Comparison of ENCODE assay signal across 17 cellular contexts in genomic region chr19:19523177-19523576, GRCh38. TPM values are rescaled to one million over a fixed set of nuclear protein-coding genes. Genes with fewer than 3 reads are reported as not detected.
A peak's percentile ranks its signal among the peaks of the same experiment; 100 is the strongest.
DNase-seq lines count a peak whose midpoint lies in the region; ATAC-seq and TF ChIP-seq lines count a peak whose summit lies in the region.
"Had no signal": no experiment of that assay in that cellular context is flagged by ENCODE, and none has a peak within 500 bp of the region (broad histone marks: within the 10 kb centered on the region; RNA-seq: fewer than 3 reads in every experiment).

No MANE protein-coding gene starts in this region.

- TF ChIP-seq CTCF in OCI-LY7 (conservative IDR thresholded peaks at IDR 0.05; ENCODE audit: low read length) (no peak), glutamatergic neuron (IDR thresholded peaks at IDR 0.05; ENCODE audit: partially characterized antibody, unreplicated experiment) (no peak)

- DNase-seq in activated naive CD8-positive, alpha-beta T cell treated with anti-CD3 and anti-CD28 coated beads for 36 hours: no peak
- DNase-seq in activated naive CD8-positive, alpha-beta T cell treated with anti-CD3 and anti-CD28 coated beads, Interleukin-2, amount 50 U/mL, for 24 hours: no peak
- DNase-seq in Karpas-422 (no peak), OCI-LY7 (ENCODE audit: low spot score) (no peak), glutamatergic neuron (no peak), NCI-H2171 treated with DMSO at 0.1 percent for 48 hours (lab: John Stamatoyannopoulos, UW) (no peak), SIG-M5 (lab: John Stamatoyannopoulos, UW) (no peak)
- DNase-seq: 8988T; C1 segment of cervical spinal cord; Caco-2; CD4-positive, CD25-positive, alpha-beta regulatory T cell; GDM1; GM23248; HCEC 1CT; HFFc6 had no signal

- BruUV-seq in OCI-LY7 (replicated peaks; lab: Mats Ljungman, UMichigan): no TSS peak

- H3K9me3 ChIP-seq in Karpas-422 (ENCODE audit: low read length) (no peaks in the 10 kb centered on the region), OCI-LY7 (ENCODE audit: low read length) (no peaks in the 10 kb centered on the region)
- H3K9me3 ChIP-seq: Caco-2 had no signal

- POLR2A ChIA-PET in OCI-LY7 (lab: Charles Lee): interaction anchor here (1.2 kb wide), 1 partner anchor 11 kb away, joined by 4 read pairs; no protein-coding TSS in a partner anchor

- H3K27ac Mint-ChIP-seq in activated naive CD8-positive, alpha-beta T cell treated with anti-CD3 and anti-CD28 coated beads for 36 hours: peak overlapping the region; percentile 38
- no peak overlapping the region for H3K27ac Mint-ChIP-seq in activated naive CD8-positive, alpha-beta T cell treated with anti-CD3 and anti-CD28 coated beads, Interleukin-2, amount 50 U/mL, for 24 hours
- peak overlapping the region; percentile 28 for H3K27ac Mint-ChIP-seq in glutamatergic neuron (ENCODE audit: unreplicated experiment)
- H3K27ac Mint-ChIP-seq: HFFc6 had no signal

- H3K9me2 ChIP-seq in Karpas-422 (replicated peaks; ENCODE audit: insufficient read depth, low read length): no peaks in the 10 kb centered on the region
- no peaks in the 10 kb centered on the region for H3K9me2 ChIP-seq in OCI-LY7 (ENCODE audit: insufficient read depth, low read length)

- H4K20me1 ChIP-seq in Karpas-422 (ENCODE audit: insufficient read depth, low read depth, low read length) (peaks cover 20% of the 10 kb centered on the region; the same call in 1 of the 2 replicates), OCI-LY7 (ENCODE audit: insufficient read depth, low read length) (no peaks in the 10 kb centered on the region)

- H3K27me3 ChIP-seq in Karpas-422 (ENCODE audit: low read length): no peaks in the 10 kb centered on the region

- H3K27ac ChIP-seq in Karpas-422 (ENCODE audit: low read length) (peak overlapping the region; percentile 87), OCI-LY7 (ENCODE audit: low read depth, low read length, poor library complexity, severe bottlenecking) (peak overlapping the region; percentile 74)
- H3K27ac ChIP-seq: GM23248 had no signal

- no peaks in the 10 kb centered on the region for H3K27me3 Mint-ChIP-seq in activated naive CD8-positive, alpha-beta T cell treated with anti-CD3 and anti-CD28 coated beads for 36 hours
- H3K27me3 Mint-ChIP-seq in activated naive CD8-positive, alpha-beta T cell treated with anti-CD3 and anti-CD28 coated beads, Interleukin-2, amount 50 U/mL, for 24 hours: no peaks in the 10 kb centered on the region
- H3K27me3 Mint-ChIP-seq in glutamatergic neuron (ENCODE audit: unreplicated experiment): peaks cover 7% of the 10 kb centered on the region
- H3K27me3 Mint-ChIP-seq: CD4-positive, CD25-positive, alpha-beta regulatory T cell had no signal

- CTCF ChIA-PET in OCI-LY7 (lab: Charles Lee; ENCODE audit: unreplicated experiment): no interaction called here

- H3K4me1 ChIP-seq in Karpas-422 (ENCODE audit: low read length): peaks cover 48% of the 10 kb centered on the region
- H3K4me1 ChIP-seq in OCI-LY7 (ENCODE audit: insufficient read depth, low read length, poor library complexity, severe bottlenecking): peaks cover 69% of the 10 kb centered on the region
- H3K4me1 ChIP-seq: Caco-2 had no signal

- peaks cover 80% of the 10 kb centered on the region for H3K79me2 ChIP-seq in Karpas-422 (ENCODE audit: low read length)
- H3K79me2 ChIP-seq in OCI-LY7 (ENCODE audit: insufficient read depth, low read depth, low read length): peaks cover 76% of the 10 kb centered on the region

- no peak overlapping the region for H3K4me3 Mint-ChIP-seq in activated naive CD8-positive, alpha-beta T cell treated with anti-CD3 and anti-CD28 coated beads for 36 hours
- no peak overlapping the region for H3K4me3 Mint-ChIP-seq in activated naive CD8-positive, alpha-beta T cell treated with anti-CD3 and anti-CD28 coated beads, Interleukin-2, amount 50 U/mL, for 24 hours
- no peak overlapping the region for H3K4me3 Mint-ChIP-seq in glutamatergic neuron (ENCODE audit: unreplicated experiment)
- H3K4me3 Mint-ChIP-seq: HFFc6 had no signal

- H3K36me3 Mint-ChIP-seq in activated naive CD8-positive, alpha-beta T cell treated with anti-CD3 and anti-CD28 coated beads for 36 hours: peaks cover 22% of the 10 kb centered on the region
- peaks cover 25% of the 10 kb centered on the region for H3K36me3 Mint-ChIP-seq in activated naive CD8-positive, alpha-beta T cell treated with anti-CD3 and anti-CD28 coated beads, Interleukin-2, amount 50 U/mL, for 24 hours (ENCODE audit: low read depth)
- H3K36me3 Mint-ChIP-seq in glutamatergic neuron (ENCODE audit: unreplicated experiment): no peaks in the 10 kb centered on the region

- H3K9ac ChIP-seq in Karpas-422 (ENCODE audit: low read length): peak overlapping the region; percentile 47; the same call in 1 of the 2 replicates
- H3K9ac ChIP-seq: GM23248 had no signal

- H2AFZ ChIP-seq in Karpas-422 (ENCODE audit: low read length) (no peak overlapping the region), OCI-LY7 (ENCODE audit: low read length) (no peak overlapping the region)
- H2AFZ ChIP-seq: GM23248 had no signal

- peaks cover 27% of the 10 kb centered on the region for H3K4me1 Mint-ChIP-seq in activated naive CD8-positive, alpha-beta T cell treated with anti-CD3 and anti-CD28 coated beads for 36 hours
- H3K4me1 Mint-ChIP-seq in activated naive CD8-positive, alpha-beta T cell treated with anti-CD3 and anti-CD28 coated beads, Interleukin-2, amount 50 U/mL, for 24 hours: peaks cover 28% of the 10 kb centered on the region
- H3K4me1 Mint-ChIP-seq in glutamatergic neuron (ENCODE audit: low read depth, unreplicated experiment): peaks cover 10% of the 10 kb centered on the region

- intact Hi-C loops in OCI-LY7 (cut with micrococcal nuclease; ENCODE audit: unreplicated experiment): no loop called here

- no peaks in the 10 kb centered on the region for H3K9me3 Mint-ChIP-seq in activated naive CD8-positive, alpha-beta T cell treated with anti-CD3 and anti-CD28 coated beads for 36 hours
- H3K9me3 Mint-ChIP-seq in activated naive CD8-positive, alpha-beta T cell treated with anti-CD3 and anti-CD28 coated beads, Interleukin-2, amount 50 U/mL, for 24 hours: no peaks in the 10 kb centered on the region
- peaks cover 3% of the 10 kb centered on the region for H3K9me3 Mint-ChIP-seq in glutamatergic neuron (ENCODE audit: unreplicated experiment)
- H3K9me3 Mint-ChIP-seq: CD4-positive, CD25-positive, alpha-beta regulatory T cell; HFFc6 had no signal

- peak overlapping the region; percentile 59; the same call in 1 of the 2 replicates for H3K4me3 ChIP-seq in Karpas-422 (ENCODE audit: low read length)
- peak overlapping the region; percentile 65 for H3K4me3 ChIP-seq in OCI-LY7 (ENCODE audit: low read depth, low read length, poor library complexity, severe bottlenecking)
- H3K4me3 ChIP-seq: GM23248 had no signal

- H3K36me3 ChIP-seq in Karpas-422 (ENCODE audit: insufficient read depth, low read length) (peaks cover 16% of the 10 kb centered on the region; the same call in 1 of the 2 replicates), OCI-LY7 (ENCODE audit: insufficient read depth, low read length) (peaks cover 61% of the 10 kb centered on the region)

- peak overlapping the region; percentile 80 for H3K4me2 ChIP-seq in Karpas-422 (ENCODE audit: low read depth, low read length, poor library complexity, severe bottlenecking)
- H3K4me2 ChIP-seq in OCI-LY7 (ENCODE audit: low read length): peak overlapping the region; percentile 100

- ATAC-seq in activated naive CD8-positive, alpha-beta T cell treated with anti-CD3 and anti-CD28 coated beads, Interleukin-2, amount 50 U/mL, for 24 hours: no peak
- ATAC-seq in HG02678 (IDR thresholded peaks at IDR 0.05; ENCODE audit: unreplicated experiment): no peak
- ATAC-seq: HepG2 had no signal

RNA-seq across cellular contexts. Expression of gene YJEFN3, which starts 5.5 kb away (rescaled TPM):
- 1 to 10 TPM; 5.7 to 7.8 TPM for total RNA-seq in activated naive CD8-positive, alpha-beta T cell treated with anti-CD3 and anti-CD28 coated beads for 36 hours
- total RNA-seq in Karpas-422 (2014; rRNA removed; shearing (Covaris generic); ENCODE audit: low replicate concordance): 7.9 and 11.4 TPM in 2 replicates
- total RNA-seq in OCI-LY7 (2014; rRNA removed; shearing (Covaris generic)): 5.4 and 6.9 TPM in 2 replicates
- 35.3 and 35.8 TPM in 2 replicates for total RNA-seq in OCI-LY7 (2022)
- 21.6 TPM for total RNA-seq in glutamatergic neuron (ENCODE audit: unreplicated experiment)
- total RNA-seq: GM23248 had no signal

RNA-seq across cellular contexts. Expression of gene NDUFA13, which starts 7.2 kb away (rescaled TPM):
- 100 to 1,000 TPM; 306 to 312 TPM for total RNA-seq in activated naive CD8-positive, alpha-beta T cell treated with anti-CD3 and anti-CD28 coated beads for 36 hours
- total RNA-seq in Karpas-422 (2014; rRNA removed; shearing (Covaris generic); ENCODE audit: low replicate concordance): 255 and 557 TPM in 2 replicates
- 275 and 320 TPM in 2 replicates for total RNA-seq in OCI-LY7 (2014; rRNA removed; shearing (Covaris generic))
- 421 and 429 TPM in 2 replicates for total RNA-seq in OCI-LY7 (2022)
- total RNA-seq in glutamatergic neuron (ENCODE audit: unreplicated experiment): 394 TPM

RNA-seq across cellular contexts. Expression of gene TSSK6, which starts 7.8 kb away (rescaled TPM):
- total RNA-seq in activated naive CD8-positive, alpha-beta T cell treated with anti-CD3 and anti-CD28 coated beads for 36 hours: 1 to 10 TPM; 3.0 to 3.1 TPM
- 5.0 and 10.8 TPM in 2 replicates for total RNA-seq in Karpas-422 (2014; rRNA removed; shearing (Covaris generic); ENCODE audit: low replicate concordance)
- total RNA-seq in OCI-LY7 (2014; rRNA removed; shearing (Covaris generic)): 7.1 and 10.5 TPM in 2 replicates
- total RNA-seq in OCI-LY7 (2022) (6.4 and 8.7 TPM in 2 replicates), glutamatergic neuron (ENCODE audit: unreplicated experiment) (1.7 TPM)

RNA-seq across cellular contexts. Expression of gene CILP2, which starts 14.9 kb away (rescaled TPM):
- total RNA-seq in activated naive CD8-positive, alpha-beta T cell treated with anti-CD3 and anti-CD28 coated beads for 36 hours: under 1 TPM; 0.18 to 0.23 TPM
- total RNA-seq in Karpas-422 (2014; rRNA removed; shearing (Covaris generic); ENCODE audit: low replicate concordance): 0.15 and 0.87 TPM in 2 replicates
- total RNA-seq in OCI-LY7 (2014; rRNA removed; shearing (Covaris generic)): 0.19 TPM in 1 of 2 replicates, not detected in the other
- total RNA-seq in OCI-LY7 (2022): 0.48 and 0.51 TPM in 2 replicates
- 40.9 TPM for total RNA-seq in glutamatergic neuron (ENCODE audit: unreplicated experiment)
